ENCODE assay signal across 13 cellular contexts in the genomic region with DNA sequence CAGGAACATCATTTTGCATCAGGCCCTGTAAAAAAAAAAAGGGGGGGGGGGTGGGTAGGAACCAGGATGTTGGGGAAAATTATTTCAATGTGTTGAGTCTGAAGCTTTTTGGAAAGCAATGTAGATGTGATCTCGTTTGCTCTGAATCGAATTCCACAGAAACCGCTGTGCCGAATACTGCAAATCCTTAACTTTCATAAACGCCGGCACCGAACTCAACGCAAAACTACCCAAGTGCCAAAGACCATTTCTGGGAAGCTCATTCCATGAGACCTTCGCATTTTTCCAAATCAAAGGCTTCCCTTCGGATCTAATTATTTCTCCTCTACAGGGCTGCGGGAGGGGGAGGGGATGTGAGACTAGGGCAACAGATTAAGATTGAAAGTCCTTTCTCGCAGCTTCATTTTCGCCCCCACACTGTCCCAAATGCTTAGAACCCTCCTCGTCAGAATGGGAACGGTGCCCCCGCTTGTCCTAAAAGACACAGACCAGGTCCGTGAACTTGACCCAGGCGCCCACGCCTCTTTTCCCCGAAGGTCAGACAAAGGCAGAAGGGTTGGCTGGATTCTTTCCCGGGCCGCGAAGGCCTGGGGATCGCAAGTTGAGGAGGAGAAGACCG. TPM values are rescaled to one million over a fixed set of nuclear protein-coding genes. Genes with fewer than 3 reads are reported as not detected.
DNase-seq lines count a peak whose midpoint lies in the region; ATAC-seq and TF ChIP-seq lines count a peak whose summit lies in the region.
"Had no signal": no experiment of that assay in that cellular context is flagged by ENCODE, and none has a peak within 500 bp of the region (broad histone marks: within the 10 kb centered on the region; RNA-seq: fewer than 3 reads in every experiment).

No MANE protein-coding gene starts in this region.

- H3K27me3 Mint-ChIP-seq in activated T-helper 17 cell treated with anti-CD3 and anti-CD28 coated beads, Interleukin-2, amount 50 U/mL, for 72 hours, result peaks cover 49% of the 10 kb centered on the region

- peak; percentile 75 for DNase-seq in A673 (ENCODE audit: low spot score)
- DNase-seq in H7, result no peak
- DNase-seq in right lobe of liver, result no peak
- DNase-seq in AG08396 (ENCODE audit: low spot score), result no peak
- DNase-seq in stimulated activated naive CD4-positive, alpha-beta T cell treated with Interleukin-2 at 50 U/mL for 16 hours (lab: John Stamatoyannopoulos, UW), result no peak
- DNase-seq: C1 segment of cervical spinal cord, foreskin melanocyte, NCI-H2029 had no signal

- CTCF ChIA-PET in A673 (lab: Charles Lee), result interaction anchor here (0.6 to 1.6 kb wide), 7 partner anchors 17 to 455 kb away, joined by 3 to 5 read pairs (median 4); no protein-coding TSS in a partner anchor

- intact Hi-C loops in A673 (cut with micrococcal nuclease; ENCODE audit: unreplicated experiment) (loop anchor here (10.0 kb wide), 1 partner anchor 297 kb away; no protein-coding TSS in a partner anchor), right lobe of liver (cut with DNase I) (no loop called here)

- POLR2A ChIA-PET in A673 (lab: Charles Lee; ENCODE audit: low non-redundant PET), result interaction anchor here (0.5 to 0.7 kb wide), 3 partner anchors 8 to 121 kb away, joined by 4 to 9 read pairs (median 7); no protein-coding TSS in a partner anchor

- peaks cover 6% of the 10 kb centered on the region for H3K36me3 Mint-ChIP-seq in activated T-helper 17 cell treated with anti-CD3 and anti-CD28 coated beads, Interleukin-2, amount 50 U/mL, for 72 hours (ENCODE audit: low read depth)

- no peak for ATAC-seq in activated T-helper 17 cell treated with anti-CD3 and anti-CD28 coated beads, Interleukin-2, amount 50 U/mL, for 72 hours (replicated peaks)
- ATAC-seq in right lobe of liver (no peak), HG03135 (IDR thresholded peaks at IDR 0.05; ENCODE audit: unreplicated experiment) (no peak)

- H3K9ac ChIP-seq in mucosa of rectum (ENCODE audit: low read depth in 1 of 2, low read length in 2 of 2), result peak overlapping the region; percentile 80 to 87

- H3K4me3 Mint-ChIP-seq in activated T-helper 17 cell treated with anti-CD3 and anti-CD28 coated beads, Interleukin-2, amount 50 U/mL, for 72 hours, result peak overlapping the region; percentile 32

- H3K27ac Mint-ChIP-seq in activated T-helper 17 cell treated with anti-CD3 and anti-CD28 coated beads, Interleukin-2, amount 50 U/mL, for 72 hours, result no peak overlapping the region

- no TSS peak for BruUV-seq in A673 (replicated peaks; lab: Mats Ljungman, UMichigan)

- TF ChIP-seq POLR2A in right lobe of liver (IDR thresholded peaks at IDR 0.05), result no peak

- H3K4me1 ChIP-seq in A673 (ENCODE audit: insufficient read depth, low read length, poor library complexity, severe bottlenecking), result peaks cover 32% of the 10 kb centered on the region
- H3K4me1 ChIP-seq in mucosa of rectum (ENCODE audit: control insufficient read depth in 2 of 2, insufficient read depth in 2 of 2, low read length in 2 of 2), result peaks cover 2 to 6% of the 10 kb centered on the region in 2 donors
- no peaks in the 10 kb centered on the region for H3K4me1 ChIP-seq in right lobe of liver

- H3K27ac ChIP-seq in A673 (ENCODE audit: low read depth, low read length, poor library complexity, severe bottlenecking) (peak overlapping the region; percentile 98), mucosa of rectum (ENCODE audit: low read depth in 2 of 2, low read length in 2 of 2) (peak overlapping the region; percentile 84 to 94), right lobe of liver (no peak overlapping the region)

- H3K9me3 Mint-ChIP-seq in activated T-helper 17 cell treated with anti-CD3 and anti-CD28 coated beads, Interleukin-2, amount 50 U/mL, for 72 hours, result no peaks in the 10 kb centered on the region

- peaks cover 4% of the 10 kb centered on the region for H3K4me1 Mint-ChIP-seq in activated T-helper 17 cell treated with anti-CD3 and anti-CD28 coated beads, Interleukin-2, amount 50 U/mL, for 72 hours

- H3K27me3 ChIP-seq in A673 (replicated peaks; ENCODE audit: insufficient read depth, low read depth, low read length, poor library complexity) (no peaks in the 10 kb centered on the region), H7 (ENCODE audit: control insufficient read depth, insufficient read depth, low read length) (peaks cover 74% of the 10 kb centered on the region), mucosa of rectum (ENCODE audit: control insufficient read depth in 2 of 2, insufficient read depth in 2 of 2, low read length in 2 of 2) (peaks cover 23 to 35% of the 10 kb centered on the region in 2 donors), right lobe of liver (peaks cover 38 to 66% of the 10 kb centered on the region in 2 donors)

- TF ChIP-seq CTCF in A673 (conservative IDR thresholded peaks at IDR 0.05; ENCODE audit: low read depth, low read length) (no peak), right lobe of liver (IDR thresholded peaks at IDR 0.05) (no peak)

- peak overlapping the region; percentile 72 for H3K4me3 ChIP-seq in A673 (ENCODE audit: low read depth, low read length, poor library complexity, severe bottlenecking)
- H3K4me3 ChIP-seq in H7 (ENCODE audit: insufficient read depth, low read depth, low read length), result peak overlapping the region; percentile 57
- peak overlapping the region; percentile 70 to 76 for H3K4me3 ChIP-seq in mucosa of rectum (ENCODE audit: low read length in 2 of 2)
- H3K4me3 ChIP-seq in right lobe of liver, result no peak overlapping the region

- H3K36me3 ChIP-seq in A673 (ENCODE audit: insufficient read depth, low read length, poor library complexity, severe bottlenecking) (no peaks in the 10 kb centered on the region), H7 (replicated peaks; ENCODE audit: control insufficient read depth, insufficient read depth, low read length) (no peaks in the 10 kb centered on the region), mucosa of rectum (ENCODE audit: control insufficient read depth in 2 of 2, insufficient read depth in 2 of 2, low read length in 2 of 2) (no peaks in the 10 kb centered on the region), right lobe of liver (no peaks in the 10 kb centered on the region)

- H3K9me3 ChIP-seq in A673 (ENCODE audit: low read depth, low read length, poor library complexity, severe bottlenecking) (no peaks in the 10 kb centered on the region), mucosa of rectum (ENCODE audit: control insufficient read depth in 2 of 2, low read length in 2 of 2) (no peaks in the 10 kb centered on the region), right lobe of liver (no peaks in the 10 kb centered on the region)

- 10% methylated on average over 19 of the region's 25 CpGs for WGBS in right lobe of liver (ENCODE audit: insufficient coverage, low coverage, low lambda C conversion rate, missing lambda C conversion rate)

RNA-seq across cellular contexts. Expression of gene PRAC1, which starts 4.0 kb away (rescaled TPM):
- total RNA-seq in A673 (2021) (78.3 and 129 TPM in 2 replicates), right lobe of liver (not detected)
- 156 and 173 TPM in 2 replicates for total RNA-seq in H7 (2014; rRNA removed; shearing (Covaris generic))
- not detected for total RNA-seq in activated T-helper 17 cell treated with anti-CD3 and anti-CD28 coated beads, Interleukin-2, amount 50 U/mL, for 72 hours
- total RNA-seq: dermis blood vessel endothelial cell, osteoblast had no signal

RNA-seq across cellular contexts. Expression of gene PRAC2, which starts 4.7 kb away (rescaled TPM):
- total RNA-seq in A673 (2021), result 25.5 and 47.8 TPM in 2 replicates
- 40.8 and 40.9 TPM in 2 replicates for total RNA-seq in H7 (2014; rRNA removed; shearing (Covaris generic))
- total RNA-seq in activated T-helper 17 cell treated with anti-CD3 and anti-CD28 coated beads, Interleukin-2, amount 50 U/mL, for 72 hours, result not detected
- total RNA-seq in right lobe of liver, result not detected
- total RNA-seq: dermis blood vessel endothelial cell, osteoblast had no signal

RNA-seq across cellular contexts. Expression of gene HOXB13, which starts 10.3 kb away (rescaled TPM):
- total RNA-seq in A673 (2021), result 11.7 and 15.8 TPM in 2 replicates
- 7.9 and 11.1 TPM in 2 replicates for total RNA-seq in H7 (2014; rRNA removed; shearing (Covaris generic))
- total RNA-seq in activated T-helper 17 cell treated with anti-CD3 and anti-CD28 coated beads, Interleukin-2, amount 50 U/mL, for 72 hours, result not detected
- total RNA-seq in right lobe of liver, result not detected
- total RNA-seq: dermis blood vessel endothelial cell, osteoblast had no signal

Comparison
In these comparisons a context has a peak if more than half of its experiments do, and no peak if none do; other contexts are left out.
1. H3K27ac ChIP-seq: peak in A673 (single experiment) and mucosa of rectum (2 of 2); none in right lobe of liver (0 of 3).
2. H3K4me3 ChIP-seq: peak in A673 (single experiment), H7 (single experiment) and mucosa of rectum (2 of 2); none in right lobe of liver (0 of 3).
3. RNA of gene PRAC1, which starts 4.0 kb away (total RNA-seq): 156 to 173 TPM in H7 and 78.3 to 129 TPM in A673; not detected in activated T-helper 17 cell treated with anti-CD3 and anti-CD28 coated beads, Interleukin-2, amount 50 U/mL, for 72 hours and not detected in right lobe of liver; every median in the first group is over 10 times any median in the second.
4. RNA of gene PRAC2, which starts 4.7 kb away (total RNA-seq): 40.8 to 40.9 TPM in H7 and 25.5 to 47.8 TPM in A673; not detected in activated T-helper 17 cell treated with anti-CD3 and anti-CD28 coated beads, Interleukin-2, amount 50 U/mL, for 72 hours and not detected in right lobe of liver; every median in the first group is over 10 times any median in the second.